In genomic region chr19:39603825-39604224, GRCh38 we compare ENCODE assay signal across 34 cellular contexts. TPM values are rescaled to one million over a fixed set of nuclear protein-coding genes. Genes with fewer than 3 reads are reported as not detected.
"Had no signal": no experiment of that assay in that cellular context is flagged by ENCODE, and none has a peak within 500 bp of the region (broad histone marks: within the 10 kb centered on the region; RNA-seq: fewer than 3 reads in every experiment).

No MANE protein-coding gene starts in this region.

- H3K4me3 Mint-ChIP-seq: activated B cell treated with CpG ODN at 0.5 μM for 24 hours; activated CD4-positive, alpha-beta memory T cell treated with anti-CD3 and anti-CD28 coated beads for 36 hours; activated naive CD4-positive, alpha-beta T cell treated with anti-CD3 and anti-CD28 coated beads, Interleukin-2, amount 10 ng/mL, durations not matched to agents 7 days and 5 days; activated naive CD8-positive, alpha-beta T cell treated with anti-CD3 and anti-CD28 coated beads, Interleukin-2, amount 10 ng/mL, durations not matched to agents 7 days and 5 days; brain; T-helper 17 cell; T-helper 2 cell treated with Interferon-gamma antibody and Interleukin-4, amounts not matched to agents 5 μg/mL and 100 μg/mL, for 36 hours had no signal

- ATAC-seq: activated CD4-positive, CD25-positive, alpha-beta regulatory T cell treated with anti-CD3 and anti-CD28 coated beads, Interleukin-2, amount 50 U/mL, for 24 hours; activated naive CD4-positive, alpha-beta T cell treated with anti-CD3 and anti-CD28 coated beads, Interleukin-2, amount 50 U/mL, for 72 hours; gastroesophageal sphincter; heart right ventricle; T-helper 17 cell had no signal

- H3K4me1 Mint-ChIP-seq: activated B cell treated with CpG ODN at 0.5 μM for 24 hours; activated naive CD4-positive, alpha-beta T cell treated with anti-CD3 and anti-CD28 coated beads, Interleukin-2, amount 10 ng/mL, durations not matched to agents 7 days and 5 days; activated naive CD8-positive, alpha-beta T cell treated with anti-CD3 and anti-CD28 coated beads, Interleukin-2, amount 10 ng/mL, durations not matched to agents 7 days and 5 days; brain; T-helper 17 cell had no signal

- H3K36me3 Mint-ChIP-seq: activated CD4-positive, alpha-beta memory T cell treated with anti-CD3 and anti-CD28 coated beads for 36 hours; activated naive CD4-positive, alpha-beta T cell treated with anti-CD3 and anti-CD28 coated beads, Interleukin-2, amount 10 ng/mL, durations not matched to agents 7 days and 5 days; activated naive CD4-positive, alpha-beta T cell treated with anti-CD3 and anti-CD28 coated beads, Interleukin-2, amount 50 U/mL, for 72 hours; activated naive CD8-positive, alpha-beta T cell treated with anti-CD3 and anti-CD28 coated beads, Interleukin-2, amount 10 ng/mL, durations not matched to agents 7 days and 5 days; brain had no signal

- H3K27ac Mint-ChIP-seq: activated B cell treated with CpG ODN at 0.5 μM for 24 hours; activated CD4-positive, alpha-beta memory T cell treated with anti-CD3 and anti-CD28 coated beads for 36 hours; activated naive CD4-positive, alpha-beta T cell treated with anti-CD3 and anti-CD28 coated beads, Interleukin-2, amount 10 ng/mL, durations not matched to agents 7 days and 5 days; activated naive CD4-positive, alpha-beta T cell treated with anti-CD3 and anti-CD28 coated beads, Interleukin-2, amount 50 U/mL, for 72 hours; activated naive CD8-positive, alpha-beta T cell treated with anti-CD3 and anti-CD28 coated beads, Interleukin-2, amount 10 ng/mL, durations not matched to agents 7 days and 5 days; brain; T-helper 17 cell; T-helper 2 cell treated with Interferon-gamma antibody and Interleukin-4, amounts not matched to agents 5 μg/mL and 100 μg/mL, for 36 hours had no signal

- H3K9me3 Mint-ChIP-seq: activated CD4-positive, alpha-beta memory T cell treated with anti-CD3 and anti-CD28 coated beads for 36 hours; activated naive CD4-positive, alpha-beta T cell treated with anti-CD3 and anti-CD28 coated beads, Interleukin-2, amount 10 ng/mL, durations not matched to agents 7 days and 5 days; activated naive CD8-positive, alpha-beta T cell treated with anti-CD3 and anti-CD28 coated beads, Interleukin-2, amount 10 ng/mL, durations not matched to agents 7 days and 5 days; T-helper 2 cell treated with Interferon-gamma antibody and Interleukin-4, amounts not matched to agents 5 μg/mL and 100 μg/mL, for 36 hours had no signal

- DNase-seq: activated B cell treated with CpG ODN at 0.5 μM for 24 hours; activated CD4-positive, alpha-beta memory T cell treated with anti-CD3 and anti-CD28 coated beads for 36 hours; activated CD4-positive, alpha-beta T cell treated with anti-CD3 and anti-CD28 coated beads for 4 hours; activated CD4-positive, alpha-beta T cell treated with anti-CD3 and anti-CD28 coated beads, Interleukin-2, amount 50 U/mL, for 1 hour; activated CD8-positive, alpha-beta memory T cell treated with anti-CD3 and anti-CD28 coated beads for 24 hours; activated gamma-delta T cell; activated naive CD4-positive, alpha-beta T cell; activated naive CD4-positive, alpha-beta T cell treated with anti-CD3 and anti-CD28 coated beads, Interleukin-2, amount 10 ng/mL, durations not matched to agents 7 days and 5 days; activated naive CD8-positive, alpha-beta T cell treated with anti-CD3 and anti-CD28 coated beads, Interleukin-2, amount 10 ng/mL, durations not matched to agents 7 days and 5 days; activated T-cell treated with anti-CD3 and anti-CD28 coated beads, Interleukin-2, amount 50 U/mL, for 48 hours; central memory CD4-positive, alpha-beta T cell; cerebellar nuclear complex; colonic mucosa; effector CD8-positive, alpha-beta T cell; esophagus squamous epithelium; foreskin melanocyte; heart right ventricle; T-helper 1 cell; T-helper 17 cell; T1000; WERI-Rb-1 had no signal

RNA-seq across cellular contexts. Expression of gene LGALS13, which starts 1.5 kb away (rescaled TPM):
- total RNA-seq: activated B cell treated with CpG ODN at 0.5 μM for 24 hours; activated CD4-positive, alpha-beta memory T cell treated with anti-CD3 and anti-CD28 coated beads for 36 hours; activated naive CD4-positive, alpha-beta T cell treated with anti-CD3 and anti-CD28 coated beads, Interleukin-2, amount 50 U/mL, for 72 hours; activated naive CD8-positive, alpha-beta T cell treated with anti-CD3 and anti-CD28 coated beads, Interleukin-2, amount 10 ng/mL, durations not matched to agents 7 days and 5 days; ascending aorta; breast epithelium; cardiac muscle cell; colonic mucosa; dermis microvascular lymphatic vessel endothelial cell; endothelial cell of umbilical vein; esophagus squamous epithelium; fibroblast of lung; fibroblast of villous mesenchyme; gastroesophageal sphincter; glomerular endothelial cell; heart right ventricle; T-helper 17 cell had no signal

RNA-seq across cellular contexts. Expression of gene LGALS16, which starts 51.9 kb away (rescaled TPM):
- total RNA-seq: activated B cell treated with CpG ODN at 0.5 μM for 24 hours; activated CD4-positive, alpha-beta memory T cell treated with anti-CD3 and anti-CD28 coated beads for 36 hours; activated naive CD4-positive, alpha-beta T cell treated with anti-CD3 and anti-CD28 coated beads, Interleukin-2, amount 50 U/mL, for 72 hours; activated naive CD8-positive, alpha-beta T cell treated with anti-CD3 and anti-CD28 coated beads, Interleukin-2, amount 10 ng/mL, durations not matched to agents 7 days and 5 days; ascending aorta; breast epithelium; cardiac muscle cell; colonic mucosa; dermis microvascular lymphatic vessel endothelial cell; endothelial cell of umbilical vein; esophagus squamous epithelium; fibroblast of lung; fibroblast of villous mesenchyme; gastroesophageal sphincter; glomerular endothelial cell; heart right ventricle; T-helper 17 cell had no signal
